ENCODE assay signal across 1 cellular context in the genomic region with DNA sequence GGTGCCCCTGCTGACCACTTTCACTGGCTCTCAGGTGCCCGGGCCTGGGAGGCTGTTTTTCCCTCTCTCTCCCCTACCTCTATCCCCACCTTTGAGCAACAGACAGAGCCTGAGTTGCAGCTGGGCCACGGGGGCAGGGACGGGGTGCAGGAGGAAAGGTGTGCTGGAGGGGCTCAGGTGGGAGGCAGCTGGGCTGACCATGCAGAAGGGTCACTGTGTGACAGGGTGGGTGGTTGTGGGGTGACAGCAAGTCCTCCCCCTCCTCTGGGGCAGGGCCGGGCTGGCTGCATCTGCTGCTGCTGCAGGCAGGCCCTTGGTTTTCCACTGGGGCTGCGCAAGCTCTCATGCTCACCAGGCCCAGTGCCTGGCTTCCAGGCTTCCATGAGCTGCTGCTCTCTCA.
TF ChIP-seq lines count a peak whose summit lies in the region.

No MANE protein-coding gene starts in this region.

TF ChIP-seq in K562, 482 proteins besides CTCF, POLR2A, EP300 and RAD21:
- no peak for TF ChIP-seq ZNF197 (CRISPR knock-in tag; IDR thresholded peaks at IDR 0.05; ENCODE audit: low read depth)
- TF ChIP-seq RBM22 (IDR thresholded peaks at IDR 0.05; ENCODE audit: low read depth, low read length, poor library complexity, severe bottlenecking), result no peak
- peak; percentile 36; the same call in 1 of the 2 replicates for TF ChIP-seq POLR2G (IDR thresholded peaks at IDR 0.05; ENCODE audit: low read depth, low read length)
- no peak for TF ChIP-seq ZNF592 (IDR thresholded peaks at IDR 0.05)
- peak; percentile 40; the same call in 1 of the 2 replicates for TF ChIP-seq RBFOX2 (IDR thresholded peaks at IDR 0.05; ENCODE audit: low read depth, low read length)
